ENCODE assay signal across 8 cellular contexts in genomic region chr22:26429458-26430238, GRCh38. TPM values are rescaled to one million over a fixed set of nuclear protein-coding genes. Genes with fewer than 3 reads are reported as not detected.
DNase-seq lines count a peak whose midpoint lies in the region; ATAC-seq, FAIRE-seq and TF ChIP-seq lines count a peak whose summit lies in the region.

No MANE protein-coding gene starts in this region.

- TF ChIP-seq POLR2A in right lobe of liver (IDR thresholded peaks at IDR 0.05) (no peak), upper lobe of left lung (IDR thresholded peaks at IDR 0.05) (no peak)

- peak; percentile 16 for DNase-seq in stimulated activated CD4-positive, alpha-beta T cell treated with anti-CD3 and anti-CD28 coated beads, Interleukin-12 subunit alpha, Interleukin-12 subunit beta, amount 100 ng/mL, for 4 hours
- no peak for DNase-seq in stimulated activated CD4-positive, alpha-beta T cell treated with anti-CD3 and anti-CD28 coated beads, Interleukin-4, amount 100 ng/mL, for 4 hours
- DNase-seq in astrocyte (ENCODE audit: low read depth) (no peak), right lobe of liver (no peak), upper lobe of left lung (peak in 1 of 2 donors; percentile 88), C1 segment of cervical spinal cord (lab: John Stamatoyannopoulos, UW) (no peak), NCI-H82 (lab: John Stamatoyannopoulos, UW) (no peak)

- H3K27ac ChIP-seq in astrocyte (ENCODE audit: low read depth, low read length) (no peak overlapping the region), right lobe of liver (no peak overlapping the region), upper lobe of left lung (peak overlapping the region in 2 of 4 donors; percentile 73 to 81)

- TF ChIP-seq EP300 in upper lobe of left lung (IDR thresholded peaks at IDR 0.05), result no peak

- peak overlapping the region; percentile 94 for H3K4me2 ChIP-seq in astrocyte (ENCODE audit: low read length)

- 8% methylated on average over 17 of the region's 50 CpGs for WGBS in right lobe of liver (ENCODE audit: insufficient coverage, low coverage, low lambda C conversion rate, missing lambda C conversion rate)
- 9 to 11% methylated on average over 21 to 27 of the region's 50 CpGs for WGBS in upper lobe of left lung, 2 donors

- peak overlapping the region; percentile 71 for H3K27ac Mint-ChIP-seq in astrocyte (ENCODE audit: unreplicated experiment)

- peak overlapping the region; percentile 82 for H2AFZ ChIP-seq in astrocyte (ENCODE audit: low read depth, low read length)

- H3K4me1 Mint-ChIP-seq in astrocyte (ENCODE audit: low read depth, unreplicated experiment), result peaks cover 18% of the 10 kb centered on the region

- peak overlapping the region; percentile 70 for H3K9ac ChIP-seq in astrocyte (ENCODE audit: low read length)

- H4K20me1 ChIP-seq in astrocyte (ENCODE audit: insufficient read depth, low read length), result peaks cover 5% of the 10 kb centered on the region

- H3K27me3 Mint-ChIP-seq in astrocyte (ENCODE audit: low read depth, unreplicated experiment), result peaks cover 4% of the 10 kb centered on the region

- peak overlapping the region; percentile 88 for H3K4me3 Mint-ChIP-seq in astrocyte (ENCODE audit: unreplicated experiment)

- H3K36me3 ChIP-seq in astrocyte (ENCODE audit: insufficient read depth, low read length) (no peaks in the 10 kb centered on the region), right lobe of liver (no peaks in the 10 kb centered on the region), upper lobe of left lung (no peaks in the 10 kb centered on the region)

- H3K9me3 ChIP-seq in astrocyte (ENCODE audit: insufficient read depth, low read depth, low read length), result no peaks in the 10 kb centered on the region
- H3K9me3 ChIP-seq in right lobe of liver, result no peaks in the 10 kb centered on the region
- no peaks in the 10 kb centered on the region for H3K9me3 ChIP-seq in upper lobe of left lung

- no peak for FAIRE-seq in astrocyte (lab: Jason Lieb, UNC)

- intact Hi-C loops in right lobe of liver (cut with DNase I), result no loop called here

- H3K27me3 ChIP-seq in astrocyte (ENCODE audit: insufficient read depth, low read length) (no peaks in the 10 kb centered on the region), right lobe of liver (no peaks in the 10 kb centered on the region), upper lobe of left lung (no peaks in the 10 kb centered on the region)

- H3K79me2 ChIP-seq in astrocyte (ENCODE audit: insufficient read depth, low read length), result peaks cover 5% of the 10 kb centered on the region

- TF ChIP-seq CTCF in astrocyte (IDR thresholded peaks at IDR 0.05; ENCODE audit: insufficient read depth, low read depth, low read length) (no peak), right lobe of liver (IDR thresholded peaks at IDR 0.05) (no peak), upper lobe of left lung (IDR thresholded peaks at IDR 0.05) (no peak)

- H3K4me1 ChIP-seq in astrocyte (ENCODE audit: insufficient read depth, low read length) (peaks cover 10% of the 10 kb centered on the region), right lobe of liver (no peaks in the 10 kb centered on the region), upper lobe of left lung (peaks cover 5 to 16% (median 8%) of the 10 kb centered on the region in 4 donors)

- H3K4me3 ChIP-seq in astrocyte (ENCODE audit: insufficient read depth, low read depth, low read length) (peak overlapping the region; percentile 54), right lobe of liver (peak overlapping the region in 2 of 3 donors; percentile 21 to 56), upper lobe of left lung (peak overlapping the region; percentile 24 to 76 (median 74))

- no peaks in the 10 kb centered on the region for H3K9me3 Mint-ChIP-seq in astrocyte (ENCODE audit: unreplicated experiment)

- ATAC-seq in HG03520 (IDR thresholded peaks at IDR 0.05; ENCODE audit: unreplicated experiment), result peak; percentile 18
- no peak for ATAC-seq in right lobe of liver
- ATAC-seq in upper lobe of left lung (ENCODE audit: low FRiP score in 2 of 2), result no peak

- peaks cover 17% of the 10 kb centered on the region for H3K36me3 Mint-ChIP-seq in astrocyte (ENCODE audit: low read depth, unreplicated experiment)

RNA-seq across cellular contexts. Expression of gene ASPHD2, which starts 0.6 kb away (rescaled TPM):
- total RNA-seq in astrocyte (11.7 and 13.0 TPM in 2 replicates), right lobe of liver (under 1 TPM in 3 of 6 experiments, not detected in 3; 0.07 to 0.38 (median 0.12) TPM), upper lobe of left lung (1 to 10 TPM in 4 of 6 donors, under 1 TPM in 2; 0.33 to 2.1 (median 1.1) TPM)

RNA-seq across cellular contexts. Expression of gene HPS4, which starts 53.9 kb away (rescaled TPM):
- total RNA-seq in astrocyte (21.9 and 25.2 TPM in 2 replicates), right lobe of liver (10 to 100 TPM; 10.7 to 13.8 (median 12.6) TPM), upper lobe of left lung (10 to 100 TPM; 22.5 to 93.2 (median 34.2) TPM)

RNA-seq across cellular contexts. Expression of gene SRRD, which starts 54.0 kb away (rescaled TPM):
- total RNA-seq in astrocyte (33.1 and 34.4 TPM in 2 replicates), right lobe of liver (10 to 100 TPM; 11.4 to 15.2 (median 11.8) TPM), upper lobe of left lung (10 to 100 TPM in 3 of 6 donors, 1 to 10 TPM in 3; 6.2 to 25.9 (median 11.3) TPM)
